ENCODE assay signal across 7 cellular contexts in genomic region chr11:113412675-113413074, GRCh38. TPM values are rescaled to one million over a fixed set of nuclear protein-coding genes. Genes with fewer than 3 reads are reported as not detected.
"Had no signal": no experiment of that assay in that cellular context is flagged by ENCODE, and none has a peak within 500 bp of the region (broad histone marks: within the 10 kb centered on the region; RNA-seq: fewer than 3 reads in every experiment).

No MANE protein-coding gene starts in this region.

- DNase-seq: IMR-90, KBM-7 had no signal

- H3K4me3 ChIP-seq: K562 had no signal

- H3K27ac ChIP-seq: HL-60 had no signal

RNA-seq across cellular contexts. Expression of gene ANKK1, which starts 25.1 kb away (rescaled TPM):
- total RNA-seq: HT-29, HT1080, IMR-90, K562 had no signal
- polyA plus RNA-seq: IgD-negative memory B cell, IMR-90, K562 had no signal
